Comparison of ENCODE assay signal across 8 cellular contexts in genomic region chr11:7571640-7572000, GRCh38. TPM values are rescaled to one million over a fixed set of nuclear protein-coding genes. Genes with fewer than 3 reads are reported as not detected.
DNase-seq lines count a peak whose midpoint lies in the region; ATAC-seq and TF ChIP-seq lines count a peak whose summit lies in the region.

No MANE protein-coding gene starts in this region.

- 0 to 15% methylated on average over 1 to 4 of the region's 4 CpGs for WGBS in endodermal cell (ENCODE audit: insufficient coverage in 1 of 2, insufficient read length in 1 of 2), 2 experiments
- 20 to 27% methylated on average over 1 to 3 of the region's 4 CpGs for WGBS in mesodermal cell (ENCODE audit: insufficient coverage in 2 of 2), 2 experiments

- H3K79me2 ChIP-seq in PC-3 (ENCODE audit: low read length) = no peaks in the 10 kb centered on the region

- no peaks in the 10 kb centered on the region for H3K27me3 Mint-ChIP-seq in endodermal cell (ENCODE audit: insufficient read depth)
- H3K27me3 Mint-ChIP-seq in effector memory CD8-positive, alpha-beta T cell = peaks cover 17 to 61% of the 10 kb centered on the region in 2 donors
- H3K27me3 Mint-ChIP-seq in activated T-cell treated with anti-CD3 and anti-CD28 coated beads, Interleukin-2, amount 50 U/mL, for 4 hours (ENCODE audit: low read depth) = peaks cover 23% of the 10 kb centered on the region

- H3K9me3 Mint-ChIP-seq in endodermal cell = peaks cover 4% of the 10 kb centered on the region
- H3K9me3 Mint-ChIP-seq in effector memory CD8-positive, alpha-beta T cell = no peaks in the 10 kb centered on the region
- peaks cover 6% of the 10 kb centered on the region for H3K9me3 Mint-ChIP-seq in activated T-cell treated with anti-CD3 and anti-CD28 coated beads, Interleukin-2, amount 50 U/mL, for 4 hours

- 0 out of 2 replicates have a peak overlapping the region, but pooled peaks have one; percentile 43 for H2AFZ ChIP-seq in PC-3 (ENCODE audit: low read length)

- TF ChIP-seq CTCF in PC-3 (conservative IDR thresholded peaks at IDR 0.05; ENCODE audit: low read depth, low read length) (peak; percentile 93), endodermal cell (conservative IDR thresholded peaks at IDR 0.05) (peak; percentile 92)

- BruUV-seq in PC-3 (replicated peaks; lab: Mats Ljungman, UMichigan) = no TSS peak

- H3K9ac ChIP-seq in HUES6 (ENCODE audit: low read length) (peak overlapping the region; percentile 18), PC-3 (ENCODE audit: low read length) (no peak overlapping the region), endodermal cell (ENCODE audit: extremely low read depth, low read length, poor library complexity, severe bottlenecking) (no peak overlapping the region)

- H3K27ac ChIP-seq in HUES6 (ENCODE audit: low read depth, low read length) = no peak overlapping the region
- H3K27ac ChIP-seq in PC-3 (ENCODE audit: low read length) = no peak overlapping the region
- H3K27ac ChIP-seq in endodermal cell (ENCODE audit: low read depth, low read length) = no peak overlapping the region
- H3K27ac ChIP-seq in mesodermal cell (ENCODE audit: low read depth, low read length, severe bottlenecking) = peak overlapping the region; percentile 71

- H3K9me3 ChIP-seq in HUES6 (ENCODE audit: control insufficient read depth, insufficient read depth, low read depth, low read length) = peaks cover 6% of the 10 kb centered on the region
- H3K9me3 ChIP-seq in PC-3 (ENCODE audit: low read length) = no peaks in the 10 kb centered on the region
- no peaks in the 10 kb centered on the region for H3K9me3 ChIP-seq in endodermal cell (ENCODE audit: control insufficient read depth, low read length)
- H3K9me3 ChIP-seq in mesodermal cell (ENCODE audit: control insufficient read depth, low read length) = no peaks in the 10 kb centered on the region

- H3K4me3 ChIP-seq in HUES6 (ENCODE audit: low read depth, low read length) (no peak overlapping the region), PC-3 (ENCODE audit: low read length) (no peak overlapping the region), endodermal cell (ENCODE audit: low read length) (no peak overlapping the region), mesodermal cell (ENCODE audit: extremely low read depth, insufficient read depth, low read length, poor library complexity, severe bottlenecking) (no peak overlapping the region)

- DNase-seq in Daoy (ENCODE audit: low read depth) = peak; percentile 69
- peak; percentile 82 for DNase-seq in PC-3
- peak; percentile 97 for DNase-seq in endodermal cell
- DNase-seq in effector memory CD8-positive, alpha-beta T cell = no peak
- DNase-seq in activated T-cell treated with anti-CD3 and anti-CD28 coated beads, Interleukin-2, amount 50 U/mL, for 4 hours = no peak

- H3K4me1 ChIP-seq in HUES6 (ENCODE audit: control insufficient read depth, insufficient read depth, low read length) (peaks cover 47% of the 10 kb centered on the region), PC-3 (ENCODE audit: insufficient read depth, low read length) (peaks cover 25% of the 10 kb centered on the region), endodermal cell (ENCODE audit: control insufficient read depth, insufficient read depth, low read length) (peaks cover 46% of the 10 kb centered on the region), mesodermal cell (ENCODE audit: control insufficient read depth, insufficient read depth, low read length, poor library complexity, severe bottlenecking) (peaks cover 50% of the 10 kb centered on the region)

- POLR2A ChIA-PET in PC-3 (lab: Charles Lee; ENCODE audit: unreplicated experiment) = no interaction called here

- peak; percentile 88 for ATAC-seq in PC-3
- no peak for ATAC-seq in effector memory CD8-positive, alpha-beta T cell (replicated peaks)
- ATAC-seq in HG03457 (IDR thresholded peaks at IDR 0.05; ENCODE audit: unreplicated experiment) = no peak
- no peak for ATAC-seq in activated T-cell treated with anti-CD3 and anti-CD28 coated beads, Interleukin-2, amount 50 U/mL, for 4 hours

- H3K36me3 ChIP-seq in HUES6 (ENCODE audit: control insufficient read depth, insufficient read depth, low read length) (no peaks in the 10 kb centered on the region), PC-3 (ENCODE audit: low read depth, low read length) (no peaks in the 10 kb centered on the region), endodermal cell (ENCODE audit: control insufficient read depth, insufficient read depth, low read length) (peaks cover 29% of the 10 kb centered on the region), mesodermal cell (ENCODE audit: control insufficient read depth, insufficient read depth, low read length) (no peaks in the 10 kb centered on the region)

- H3K4me3 Mint-ChIP-seq in endodermal cell = no peak overlapping the region
- no peak overlapping the region for H3K4me3 Mint-ChIP-seq in effector memory CD8-positive, alpha-beta T cell
- H3K4me3 Mint-ChIP-seq in activated T-cell treated with anti-CD3 and anti-CD28 coated beads, Interleukin-2, amount 50 U/mL, for 4 hours = no peak overlapping the region

- H3K27ac Mint-ChIP-seq in endodermal cell = peak overlapping the region; percentile 91
- H3K27ac Mint-ChIP-seq in effector memory CD8-positive, alpha-beta T cell = no peak overlapping the region

- H3K36me3 Mint-ChIP-seq in endodermal cell (ENCODE audit: low read depth) = peaks cover 13% of the 10 kb centered on the region
- peaks cover 4% of the 10 kb centered on the region for H3K36me3 Mint-ChIP-seq in effector memory CD8-positive, alpha-beta T cell (ENCODE audit: insufficient read depth)
- H3K36me3 Mint-ChIP-seq in activated T-cell treated with anti-CD3 and anti-CD28 coated beads, Interleukin-2, amount 50 U/mL, for 4 hours (ENCODE audit: insufficient read depth) = peaks cover 8% of the 10 kb centered on the region

- H3F3A ChIP-seq in PC-3 (ENCODE audit: low read length, unreplicated experiment) = no peaks in the 10 kb centered on the region

- peaks cover 57% of the 10 kb centered on the region for H3K4me1 Mint-ChIP-seq in endodermal cell
- H3K4me1 Mint-ChIP-seq in effector memory CD8-positive, alpha-beta T cell (ENCODE audit: low read depth in 2 of 2) = peaks cover 0 to 7% of the 10 kb centered on the region in 2 donors
- H3K4me1 Mint-ChIP-seq in activated T-cell treated with anti-CD3 and anti-CD28 coated beads, Interleukin-2, amount 50 U/mL, for 4 hours (ENCODE audit: low read depth) = peaks cover 15% of the 10 kb centered on the region

- H3K4me2 ChIP-seq in PC-3 (ENCODE audit: low read length) = peak overlapping the region; percentile 54

- CTCF ChIA-PET in PC-3 (lab: Charles Lee) = interaction anchor here (0.5 to 1.5 kb wide), 3 partner anchors 86 to 123 kb away, joined by 4 to 8 read pairs (median 6); no protein-coding TSS in a partner anchor

- intact Hi-C loops in PC-3 (cut with micrococcal nuclease) = loop anchor here (1.0 to 10.0 kb wide), 3 partner anchors 94 to 427 kb away; no protein-coding TSS in a partner anchor

- H3K27me3 ChIP-seq in HUES6 (ENCODE audit: control insufficient read depth, insufficient read depth, low read length) = no peaks in the 10 kb centered on the region
- 0 out of 2 replicates have a peak, but pooled peaks cover 5% of the 10 kb centered on the region for H3K27me3 ChIP-seq in PC-3 (ENCODE audit: low read length)
- H3K27me3 ChIP-seq in endodermal cell (ENCODE audit: control insufficient read depth, insufficient read depth, low read length, poor library complexity, severe bottlenecking) = no peaks in the 10 kb centered on the region

- no peaks in the 10 kb centered on the region for H4K20me1 ChIP-seq in PC-3 (ENCODE audit: low read length)

- no peaks in the 10 kb centered on the region for H3K9me2 ChIP-seq in PC-3 (replicated peaks; ENCODE audit: low read length)

RNA-seq across cellular contexts. Expression of gene PPFIBP2, which starts 57.8 kb away (rescaled TPM):
- total RNA-seq in Daoy (2014; rRNA removed; shearing (Covaris generic)) = 2.2 and 4.2 TPM in 2 replicates
- total RNA-seq in PC-3 (2014; rRNA removed) = 3.2 and 3.3 TPM in 2 replicates
- total RNA-seq in endodermal cell = 100 to 1,000 TPM; 149 to 195 TPM
- 23.6 TPM for polyA plus RNA-seq in endodermal cell (2013, experiment 1 of 2)
- polyA plus RNA-seq in endodermal cell (2013, experiment 2 of 2) = 16.9 TPM
- 57.5 TPM for polyA plus RNA-seq in mesodermal cell (2013, experiment 1 of 2)
- polyA plus RNA-seq in mesodermal cell (2013, experiment 2 of 2) = 54.4 TPM
- 1 to 10 TPM; 2.6 to 5.4 (median 3.5) TPM for total RNA-seq in activated T-cell treated with anti-CD3 and anti-CD28 coated beads, Interleukin-2, amount 50 U/mL, for 4 hours

Comparison
In these comparisons a context has a peak if more than half of its experiments do, and no peak if none do; other contexts are left out.
1. DNase-seq: peak in Daoy (single experiment), PC-3 (single experiment) and endodermal cell (single experiment); none in effector memory CD8-positive, alpha-beta T cell (0 of 3) and activated T-cell treated with anti-CD3 and anti-CD28 coated beads, Interleukin-2, amount 50 U/mL, for 4 hours (single experiment).
2. RNA of gene PPFIBP2, which starts 57.8 kb away (total RNA-seq): 149 to 195 TPM in endodermal cell; 2.6 to 5.4 TPM in activated T-cell treated with anti-CD3 and anti-CD28 coated beads, Interleukin-2, amount 50 U/mL, for 4 hours, 3.2 to 3.3 TPM in PC-3 and 2.2 to 4.2 TPM in Daoy; every median in the first group is over 10 times any median in the second.